ENCODE assay signal across 21 cellular contexts in the genomic region with DNA sequence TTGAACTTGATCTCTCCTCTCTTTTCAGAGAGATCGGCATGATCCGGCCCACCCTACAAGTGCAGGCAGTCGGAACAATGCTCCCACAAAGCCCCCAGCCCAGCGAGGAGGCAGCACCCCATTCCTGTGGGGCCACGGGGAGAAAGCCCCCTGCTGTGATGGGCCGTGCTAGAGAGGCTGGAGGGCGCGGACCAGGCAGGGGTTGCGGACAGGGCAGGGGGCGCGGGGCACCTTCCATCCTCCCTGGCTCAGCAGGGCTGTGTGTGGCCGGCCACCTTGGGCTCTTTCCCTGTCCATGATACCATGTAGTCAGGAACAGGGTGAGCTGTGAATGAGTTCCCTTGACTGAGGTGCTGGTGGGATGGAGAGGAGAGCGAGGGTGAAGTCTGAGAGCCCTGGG.
"Had no signal": no experiment of that assay in that cellular context is flagged by ENCODE, and none has a peak within 500 bp of the region (broad histone marks: within the 10 kb centered on the region; RNA-seq: fewer than 3 reads in every experiment).

No MANE protein-coding gene starts in this region.

- H3K9ac ChIP-seq: SK-N-SH had no signal

- H3K27ac ChIP-seq: VCaP had no signal

- H3K9me3 ChIP-seq: SK-N-SH had no signal

- DNase-seq: activated CD4-positive, alpha-beta T cell treated with anti-CD3 and anti-CD28 coated beads for 36 hours; activated CD4-positive, CD25-positive, alpha-beta regulatory T cell; activated CD8-positive, alpha-beta memory T cell treated with anti-CD3 and anti-CD28 coated beads, Interleukin-2, amount 50 U/mL, for 4 hours; activated CD8-positive, alpha-beta T cell treated with anti-CD3 and anti-CD28 coated beads for 36 hours; activated naive CD4-positive, alpha-beta T cell treated with Interleukin-2 at 50 U/mL for 16 hours; activated naive CD8-positive, alpha-beta T cell treated with anti-CD3 and anti-CD28 coated beads, Interleukin-2, amount 50 U/mL, for 24 hours; amniotic stem cell; KG1; NCI-H1048; NCI-H146; NCI-H1930; NCI-H2171 treated with DMSO at 0.1 percent for 48 hours; NCI-H226; NCI-H510A; NCI-H526 treated with DMSO at 0.1 percent for 48 hours; NCI-H82; OCI-M1; RPMI8226; SK-N-SH; T-helper 1 cell had no signal

- H3K4me2 ChIP-seq: SK-N-SH had no signal
